In the genomic region with DNA sequence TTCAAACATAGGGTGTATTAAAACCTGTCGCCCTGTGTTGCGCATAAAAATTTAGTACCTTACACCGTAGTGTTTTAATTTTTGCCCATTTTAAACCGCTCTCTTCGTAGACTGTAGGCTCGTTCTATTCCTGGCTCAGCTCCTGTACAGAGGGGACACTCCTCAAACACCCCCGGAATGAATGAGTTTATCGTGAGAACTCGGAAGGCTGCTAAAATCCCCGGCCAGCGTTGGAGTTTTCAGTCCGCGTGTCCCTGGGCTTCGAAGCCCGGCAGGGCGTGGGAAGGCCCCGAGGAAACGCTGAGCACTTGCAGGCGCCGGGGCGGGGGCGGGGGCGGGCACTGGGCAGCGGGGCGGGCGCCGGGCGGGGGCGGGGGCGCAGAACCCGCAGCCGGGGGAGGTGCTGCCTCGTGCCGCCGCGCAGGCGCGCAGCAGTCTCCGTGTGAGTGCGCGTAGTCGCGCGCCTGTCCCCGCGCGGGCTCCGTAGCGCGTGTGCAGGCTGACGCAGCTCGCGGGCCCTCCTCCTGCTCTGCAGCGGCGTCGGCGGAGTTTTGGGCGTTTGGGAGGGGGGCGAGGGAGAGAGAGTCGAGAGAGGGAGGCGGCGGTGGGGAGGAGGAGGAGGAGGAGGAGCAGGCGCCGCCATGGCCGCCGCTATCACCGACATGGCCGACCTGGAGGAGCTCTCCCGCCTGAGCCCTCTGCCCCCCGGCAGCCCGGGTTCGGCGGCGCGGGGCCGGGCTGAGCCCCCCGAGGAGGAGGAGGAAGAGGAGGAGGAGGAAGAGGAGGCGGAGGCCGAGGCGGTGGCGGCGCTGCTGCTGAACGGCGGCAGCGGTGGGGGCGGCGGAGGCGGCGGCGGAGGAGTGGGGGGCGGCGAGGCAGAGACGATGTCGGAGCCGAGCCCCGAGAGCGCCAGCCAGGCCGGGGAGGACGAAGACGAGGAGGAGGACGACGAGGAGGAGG, we compare ENCODE assay signal across 8 cellular contexts. TPM values are rescaled to one million over a fixed set of nuclear protein-coding genes. Genes with fewer than 3 reads are reported as not detected.
DNase-seq lines count a peak whose midpoint lies in the region; ATAC-seq and TF ChIP-seq lines count a peak whose summit lies in the region.

A gene with protein sequence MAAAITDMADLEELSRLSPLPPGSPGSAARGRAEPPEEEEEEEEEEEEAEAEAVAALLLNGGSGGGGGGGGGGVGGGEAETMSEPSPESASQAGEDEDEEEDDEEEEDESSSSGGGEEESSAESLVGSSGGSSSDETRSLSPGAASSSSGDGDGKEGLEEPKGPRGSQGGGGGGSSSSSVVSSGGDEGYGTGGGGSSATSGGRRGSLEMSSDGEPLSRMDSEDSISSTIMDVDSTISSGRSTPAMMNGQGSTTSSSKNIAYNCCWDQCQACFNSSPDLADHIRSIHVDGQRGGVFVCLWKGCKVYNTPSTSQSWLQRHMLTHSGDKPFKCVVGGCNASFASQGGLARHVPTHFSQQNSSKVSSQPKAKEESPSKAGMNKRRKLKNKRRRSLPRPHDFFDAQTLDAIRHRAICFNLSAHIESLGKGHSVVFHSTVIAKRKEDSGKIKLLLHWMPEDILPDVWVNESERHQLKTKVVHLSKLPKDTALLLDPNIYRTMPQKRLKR (plus strand): TSS at position 434 of the 960 bp plus-strand sequence. CDS start 208 bp downstream, at position 642.

- H2AK5ac ChIP-seq in IMR-90 (ENCODE audit: low read depth, low read length): peak within 1 kb of the TSS; percentile 99

- no peaks in the 10 kb centered on the region for H3K9me1 ChIP-seq in IMR-90 (ENCODE audit: insufficient read depth, low read length)

- peak within 1 kb of the TSS; percentile 99 for H3K23ac ChIP-seq in IMR-90 (ENCODE audit: low read depth, low read length)

- TF ChIP-seq RAD21 in IMR-90 (IDR thresholded peaks at IDR 0.05; ENCODE audit: low read length): no peak

- POLR2A ChIA-PET in IMR-90 (lab: Charles Lee; ENCODE audit: unreplicated experiment): interaction anchor here (0.7 kb wide), 2 partner anchors 12 to 107 kb away, joined by 3 to 8 read pairs; no protein-coding TSS in a partner anchor

- H3K27me3 ChIP-seq in IMR-90 (ENCODE audit: control insufficient read depth, insufficient read depth, low read length): no peaks in the 10 kb centered on the region
- H3K27me3 ChIP-seq in Peyer's patch: no peaks in the 10 kb centered on the region
- no peaks in the 10 kb centered on the region for H3K27me3 ChIP-seq in esophagus muscularis mucosa

- no peak for TF ChIP-seq EP300 in esophagus muscularis mucosa (IDR thresholded peaks at IDR 0.05)

- TF ChIP-seq POLR2A in IMR-90 (IDR thresholded peaks at IDR 0.05; ENCODE audit: low read depth, low read length) (peak; percentile 78), Peyer's patch (IDR thresholded peaks at IDR 0.05) (peak; percentile 31 to 68), esophagus muscularis mucosa (IDR thresholded peaks at IDR 0.05; ENCODE audit: low read depth) (peak; percentile 63)

- H2BK15ac ChIP-seq in IMR-90 (ENCODE audit: low read depth, low read length): peak within 1 kb of the TSS; percentile 65; the same call in 2 of the 3 replicates

- no TSS peak for BruUV-seq in IMR-90 (replicated peaks; lab: Mats Ljungman, UMichigan)

- peak within 1 kb of the TSS; percentile 88 for H3K56ac ChIP-seq in IMR-90 (ENCODE audit: extremely low read depth, insufficient read depth, low read length)

- ATAC-seq in GM21529 (IDR thresholded peaks at IDR 0.05; ENCODE audit: unreplicated experiment) (peak; percentile 72), IMR-90 (ENCODE audit: low read depth) (peak; percentile 95)

- peak; percentile 82 for DNase-seq in DMS153 (lab: John Stamatoyannopoulos, UW)
- peak; percentile 95 for DNase-seq in IMR-90
- peak; percentile 89 to 96 (median 91) for DNase-seq in Peyer's patch
- DNase-seq in activated T-cell treated with anti-CD3 and anti-CD28 coated beads, Interleukin-2, amount 50 U/mL, for 48 hours: peak; percentile 84 to 88
- peak; percentile 98 for DNase-seq in esophagus muscularis mucosa (ENCODE audit: extremely low spot score)
- peak; percentile 96 for DNase-seq in myocyte (ENCODE audit: low read depth)
- DNase-seq in stimulated activated CD8-positive, alpha-beta memory T cell treated with anti-CD3 and anti-CD28 coated beads, Interleukin-7, amount 100 ng/mL, for 4 hours (ENCODE audit: low read depth in 2 of 2): peak; percentile 89 to 92

- H3K4ac ChIP-seq in IMR-90 (ENCODE audit: low read depth, low read length): peak within 1 kb of the TSS; percentile 97

- H3K4me1 ChIP-seq in IMR-90 (ENCODE audit: control insufficient read depth, insufficient read depth, low read length) (no peaks in the 10 kb centered on the region), Peyer's patch (peaks cover 0 to 20% (median 0%) of the 10 kb centered on the region in 4 donors), esophagus muscularis mucosa (peaks cover 27 to 34% (median 30%) of the 10 kb centered on the region in 4 donors)

- peak within 1 kb of the TSS; percentile 86 to 93; a peak in 3 of 4 replicates for H4K8ac ChIP-seq in IMR-90 (ENCODE audit: low read depth in 2 of 2, low read length in 2 of 2)

- in situ Hi-C loops in IMR-90 (cut with MboI; ENCODE audit: low sequenced_read_pairs): loop anchor here (10.0 kb wide), 1 partner anchor 65 kb away; no protein-coding TSS in a partner anchor

- peak within 1 kb of the TSS; percentile 89 for H2BK5ac ChIP-seq in IMR-90 (ENCODE audit: low read depth, low read length, poor library complexity, severe bottlenecking)

- peak within 1 kb of the TSS; percentile 73 for H2BK120ac ChIP-seq in IMR-90 (ENCODE audit: low read depth, low read length)

- H3K18ac ChIP-seq in IMR-90 (ENCODE audit: low read depth, low read length): peak within 1 kb of the TSS; percentile 88

- peak within 1 kb of the TSS; percentile 100 for H3K9ac ChIP-seq in IMR-90 (ENCODE audit: low read depth, low read length)

- H3K4me3 ChIP-seq in IMR-90 (ENCODE audit: insufficient read depth, low read depth, low read length) (peak within 1 kb of the TSS; percentile 100), Peyer's patch (peak within 1 kb of the TSS; percentile 68 to 99 (median 89)), esophagus muscularis mucosa (peak within 1 kb of the TSS; percentile 83 to 99 (median 92))

- H2AK9ac ChIP-seq in IMR-90 (replicated peaks; ENCODE audit: low read depth, low read length, poor library complexity): peak within 1 kb of the TSS; percentile 99

- H4K5ac ChIP-seq in IMR-90 (ENCODE audit: low read depth, low read length): peak within 1 kb of the TSS; percentile 87

- TF ChIP-seq CTCF in IMR-90 (conservative IDR thresholded peaks at IDR 0.05; ENCODE audit: low read depth, low read length) (no peak), Peyer's patch (IDR thresholded peaks at IDR 0.05) (no peak), esophagus muscularis mucosa (IDR thresholded peaks at IDR 0.05) (no peak)

- peak within 1 kb of the TSS; percentile 99 for H3K14ac ChIP-seq in IMR-90 (replicated peaks; ENCODE audit: low read depth, low read length)

- intact Hi-C loops in IMR-90 (cut with micrococcal nuclease) (loop anchor here (5.0 kb wide), 1 partner anchor 47 kb away; no protein-coding TSS in a partner anchor), esophagus muscularis mucosa (cut with DNase I) (no loop called here)

- H3K36me3 ChIP-seq in IMR-90 (ENCODE audit: control insufficient read depth, insufficient read depth, low read length): peaks cover 5% of the 10 kb centered on the region
- H3K36me3 ChIP-seq in Peyer's patch: no peaks in the 10 kb centered on the region
- H3K36me3 ChIP-seq in esophagus muscularis mucosa: peaks cover 0 to 6% (median 3%) of the 10 kb centered on the region in 4 donors

- 2% methylated on average over 13 of the region's 102 CpGs; no CpG with 5 or more reads in 1 of the 2 experiments for WGBS in IMR-90 (ENCODE audit: extremely low coverage in 2 of 2, insufficient read length in 1 of 2), 2 experiments
- WGBS in esophagus muscularis mucosa: 10% methylated on average over 55 of the region's 102 CpGs

- H3K9me3 ChIP-seq in IMR-90 (ENCODE audit: control insufficient read depth, insufficient read depth, low read length) (no peaks in the 10 kb centered on the region), Peyer's patch (no peaks in the 10 kb centered on the region), esophagus muscularis mucosa (no peaks in the 10 kb centered on the region)

- peaks cover 32% of the 10 kb centered on the region for H4K20me1 ChIP-seq in IMR-90 (ENCODE audit: insufficient read depth, low read length)

- H4K91ac ChIP-seq in IMR-90 (ENCODE audit: insufficient read depth, low read depth, low read length): peak within 1 kb of the TSS; percentile 85

- H3K4me2 ChIP-seq in IMR-90 (ENCODE audit: low read depth, low read length): peak within 1 kb of the TSS; percentile 56

- H3K79me1 ChIP-seq in IMR-90 (ENCODE audit: low read depth in 1 of 2, low read length in 2 of 2): peaks cover 0 to 11% of the 10 kb centered on the region in 2 experiments; a peak in 2 of 4 replicates

- peak within 1 kb of the TSS; percentile 74 for H2BK20ac ChIP-seq in IMR-90 (ENCODE audit: low read depth, low read length)

- peak within 1 kb of the TSS; percentile 97 for H2AFZ ChIP-seq in IMR-90 (replicated peaks; ENCODE audit: low read length, poor library complexity)

- H3K27ac ChIP-seq in IMR-90 (ENCODE audit: insufficient read depth, low read length) (peak within 1 kb of the TSS; percentile 97), Peyer's patch (peak within 1 kb of the TSS; percentile 83 to 96 (median 84)), esophagus muscularis mucosa (replicated peaks in 1 of 4) (peak within 1 kb of the TSS; percentile 91 to 96 (median 94))

- CTCF ChIA-PET in IMR-90 (lab: Yijun Ruan, JAX): interaction anchor here (0.6 to 0.7 kb wide), 4 partner anchors 11 to 257 kb away, joined by 3 read pairs; no protein-coding TSS in a partner anchor

- dilution Hi-C loops in IMR-90 (cut with HindIII; ENCODE audit: low sequenced_read_pairs, unreplicated experiment): no loop called here

TF ChIP-seq in IMR-90, 13 proteins besides CTCF, POLR2A, EP300 and RAD21 (continues in another document):
- TF ChIP-seq, protein P1, sequence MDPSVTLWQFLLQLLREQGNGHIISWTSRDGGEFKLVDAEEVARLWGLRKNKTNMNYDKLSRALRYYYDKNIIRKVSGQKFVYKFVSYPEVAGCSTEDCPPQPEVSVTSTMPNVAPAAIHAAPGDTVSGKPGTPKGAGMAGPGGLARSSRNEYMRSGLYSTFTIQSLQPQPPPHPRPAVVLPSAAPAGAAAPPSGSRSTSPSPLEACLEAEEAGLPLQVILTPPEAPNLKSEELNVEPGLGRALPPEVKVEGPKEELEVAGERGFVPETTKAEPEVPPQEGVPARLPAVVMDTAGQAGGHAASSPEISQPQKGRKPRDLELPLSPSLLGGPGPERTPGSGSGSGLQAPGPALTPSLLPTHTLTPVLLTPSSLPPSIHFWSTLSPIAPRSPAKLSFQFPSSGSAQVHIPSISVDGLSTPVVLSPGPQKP (IDR thresholded peaks at IDR 0.05; ENCODE audit: borderline replicate concordance, low read depth, low read length): no peak
- TF ChIP-seq RFX5 (IDR thresholded peaks at IDR 0.05; ENCODE audit: low read depth, low read length): no peak

RNA-seq across cellular contexts. Expression of the gene that starts here (rescaled TPM):
- 21.7 and 23.6 TPM in 2 replicates for total RNA-seq in IMR-90 (2012; rRNA removed)
- 11.7 and 15.5 TPM in 2 replicates for polyA plus RNA-seq in IMR-90 (2012; rRNA removed)
- polyA plus RNA-seq in IMR-90 (2012; cell fraction: cytosol; rRNA removed): 3.3 and 4.2 TPM in 2 replicates
- 2.8 and 13.2 TPM in 2 replicates for polyA plus RNA-seq in IMR-90 (2012; cell fraction: nucleus; rRNA removed; ENCODE audit: low replicate concordance)
- total RNA-seq in Peyer's patch: 10 to 100 TPM; 22.9 to 58.4 (median 42.3) TPM
- 10 to 100 TPM; 31.8 to 48.9 (median 37.1) TPM for total RNA-seq in esophagus muscularis mucosa
- 15.8 and 18.8 TPM in 2 replicates for total RNA-seq in myocyte
- 18.0 TPM for polyA plus RNA-seq in myocyte (2012)

Comparison
In these comparisons a context has a peak if more than half of its experiments do, and no peak if none do; other contexts are left out.
1. Peak in every context shown above with its lines: DNase-seq, ATAC-seq, H3K4me3 ChIP-seq and H3K27ac ChIP-seq.